In genomic region chr16:9098377-9099090, GRCh38 we compare ENCODE assay signal across 9 cellular contexts. TPM values are rescaled to one million over a fixed set of nuclear protein-coding genes. Genes with fewer than 3 reads are reported as not detected.
DNase-seq lines count a peak whose midpoint lies in the region; ATAC-seq and TF ChIP-seq lines count a peak whose summit lies in the region.
"Had no signal": no experiment of that assay in that cellular context is flagged by ENCODE, and none has a peak within 500 bp of the region (broad histone marks: within the 10 kb centered on the region; RNA-seq: fewer than 3 reads in every experiment).

No MANE protein-coding gene starts in this region.

- H3K36me3 ChIP-seq in left lung (peaks cover 5 to 78% of the 10 kb centered on the region in 2 donors), transverse colon (peaks cover 0 to 18% (median 4%) of the 10 kb centered on the region in 4 donors)

- 30 to 37% methylated on average over 3 to 4 of the region's 4 CpGs for WGBS in transverse colon (ENCODE audit: low coverage in 1 of 2), 2 donors

- H3K27me3 ChIP-seq in left lung, result no peaks in the 10 kb centered on the region
- H3K27me3 ChIP-seq in transverse colon, result no peaks in the 10 kb centered on the region

- peak overlapping the region; percentile 22 for H3K27ac Mint-ChIP-seq in activated naive CD4-positive, alpha-beta T cell treated with anti-CD3 and anti-CD28 coated beads, Interleukin-2, amount 10 ng/mL, durations not matched to agents 7 days and 5 days
- peak overlapping the region; percentile 90 for H3K27ac Mint-ChIP-seq in activated naive CD8-positive, alpha-beta T cell

- intact Hi-C loops in left lung (cut with DNase I) (no loop called here), transverse colon (cut with DNase I; ENCODE audit: low total_unique reads) (no loop called here)

- TF ChIP-seq CTCF in left lung (IDR thresholded peaks at IDR 0.05), result no peak
- TF ChIP-seq CTCF in transverse colon (IDR thresholded peaks at IDR 0.05), result no peak

- ATAC-seq in left lung, result no peak
- ATAC-seq in HG02588 (IDR thresholded peaks at IDR 0.05; ENCODE audit: unreplicated experiment), result no peak

- no peak for TF ChIP-seq EP300 in transverse colon (IDR thresholded peaks at IDR 0.05; ENCODE audit: low read depth)

- H3K4me3 ChIP-seq in left lung, result no peak overlapping the region
- no peak overlapping the region for H3K4me3 ChIP-seq in transverse colon

- H3K27ac ChIP-seq in left lung (peak overlapping the region; percentile 50 to 70), transverse colon (peak overlapping the region; percentile 26 to 61 (median 51))

- H3K4me3 Mint-ChIP-seq in activated naive CD4-positive, alpha-beta T cell treated with anti-CD3 and anti-CD28 coated beads, Interleukin-2, amount 10 ng/mL, durations not matched to agents 7 days and 5 days, result peak overlapping the region; percentile 12
- H3K4me3 Mint-ChIP-seq in activated naive CD8-positive, alpha-beta T cell, result peak overlapping the region; percentile 85

- peaks cover 85% of the 10 kb centered on the region for H3K36me3 Mint-ChIP-seq in activated naive CD4-positive, alpha-beta T cell treated with anti-CD3 and anti-CD28 coated beads, Interleukin-2, amount 10 ng/mL, durations not matched to agents 7 days and 5 days
- H3K36me3 Mint-ChIP-seq in activated naive CD8-positive, alpha-beta T cell, result peaks cover 31% of the 10 kb centered on the region

- in situ Hi-C loops in transverse colon (cut with MboI; ENCODE audit: low pct_ligation_motif_present in 1 of 4, low pct_unique_long_range_greater_than_20kb in 1 of 4, low sequenced_read_pairs in 3 of 4), result no loop called here

- TF ChIP-seq POLR2A in transverse colon (IDR thresholded peaks at IDR 0.05), result no peak

- no peaks in the 10 kb centered on the region for H3K9me3 Mint-ChIP-seq in activated naive CD4-positive, alpha-beta T cell treated with anti-CD3 and anti-CD28 coated beads, Interleukin-2, amount 10 ng/mL, durations not matched to agents 7 days and 5 days
- H3K9me3 Mint-ChIP-seq in activated naive CD8-positive, alpha-beta T cell (ENCODE audit: low read depth), result no peaks in the 10 kb centered on the region

- CTCF ChIA-PET in activated naive CD4-positive, alpha-beta T cell treated with anti-CD3 and anti-CD28 coated beads, Interleukin-2, amount 10 ng/mL, durations not matched to agents 7 days and 5 days (lab: Charles Lee), result no interaction called here

- H3K27me3 Mint-ChIP-seq in activated naive CD4-positive, alpha-beta T cell treated with anti-CD3 and anti-CD28 coated beads, Interleukin-2, amount 10 ng/mL, durations not matched to agents 7 days and 5 days, result no peaks in the 10 kb centered on the region
- no peaks in the 10 kb centered on the region for H3K27me3 Mint-ChIP-seq in activated naive CD8-positive, alpha-beta T cell

- DNase-seq in activated naive CD4-positive, alpha-beta T cell treated with anti-CD3 and anti-CD28 coated beads, Interleukin-2, amount 10 ng/mL, durations not matched to agents 7 days and 5 days, result no peak
- no peak for DNase-seq in activated naive CD4-positive, alpha-beta T cell treated with Interleukin-2 at 50 U/mL for 16 hours
- DNase-seq in left lung (no peak), transverse colon (no peak), NCI-H345 (lab: John Stamatoyannopoulos, UW) (no peak), dermis blood vessel endothelial cell (no peak)
- DNase-seq: effector CD4-positive, alpha-beta T cell had no signal

- peaks cover 55 to 100% of the 10 kb centered on the region in 2 donors for H3K4me1 ChIP-seq in left lung
- peaks cover 66 to 99% (median 78%) of the 10 kb centered on the region in 4 donors for H3K4me1 ChIP-seq in transverse colon

- peaks cover 86% of the 10 kb centered on the region for H3K4me1 Mint-ChIP-seq in activated naive CD4-positive, alpha-beta T cell treated with anti-CD3 and anti-CD28 coated beads, Interleukin-2, amount 10 ng/mL, durations not matched to agents 7 days and 5 days
- H3K4me1 Mint-ChIP-seq in activated naive CD8-positive, alpha-beta T cell (ENCODE audit: low read depth), result peaks cover 91% of the 10 kb centered on the region

- H3K9me3 ChIP-seq in left lung (no peaks in the 10 kb centered on the region), transverse colon (no peaks in the 10 kb centered on the region)

RNA-seq across cellular contexts. Expression of gene HAPSTR1, which starts 7.1 kb away (rescaled TPM):
- 10 to 100 TPM; 53.5 to 62.8 TPM for total RNA-seq in left lung
- 10 to 100 TPM; 41.4 to 68.5 (median 58.4) TPM for total RNA-seq in transverse colon
- 70.1 and 81.4 TPM in 2 replicates for total RNA-seq in dermis blood vessel endothelial cell
